In genomic region chr3:175111036-175111435, GRCh38 we compare ENCODE assay signal across 27 cellular contexts.
DNase-seq lines count a peak whose midpoint lies in the region; ATAC-seq and TF ChIP-seq lines count a peak whose summit lies in the region.
"Had no signal": no experiment of that assay in that cellular context is flagged by ENCODE, and none has a peak within 500 bp of the region (broad histone marks: within the 10 kb centered on the region; RNA-seq: fewer than 3 reads in every experiment).

No MANE protein-coding gene starts in this region.

- WGBS in IMR-90 (ENCODE audit: extremely low coverage in 2 of 2, insufficient read length in 1 of 2), 2 experiments = no CpG with 5 or more reads among the region's 2 CpGs

- no peak overlapping the region for H3K4ac ChIP-seq in IMR-90 (ENCODE audit: low read depth, low read length)

- H3K4me1 ChIP-seq in IMR-90 (ENCODE audit: control insufficient read depth, insufficient read depth, low read length) = peaks cover 1% of the 10 kb centered on the region
- H3K4me1 ChIP-seq: gastrocnemius medialis, parathyroid adenoma had no signal

- H3K4me3 ChIP-seq in IMR-90 (ENCODE audit: insufficient read depth, low read depth, low read length) = no peak overlapping the region
- no peak overlapping the region for H3K4me3 ChIP-seq in fibroblast of the aortic adventitia (ENCODE audit: low read depth, low read length)
- no peak overlapping the region for H3K4me3 ChIP-seq in retinal pigment epithelial cell (ENCODE audit: low read length)
- H3K4me3 ChIP-seq: coronary artery, gastrocnemius medialis had no signal

- no peak overlapping the region for H2BK20ac ChIP-seq in IMR-90 (ENCODE audit: low read depth, low read length)

- CTCF ChIA-PET in IMR-90 (lab: Yijun Ruan, JAX) = interaction anchor here (1.0 kb wide), 1 partner anchor 36 kb away, joined by 3 read pairs; no protein-coding TSS in a partner anchor

- in situ Hi-C loops in IMR-90 (cut with MboI; ENCODE audit: low sequenced_read_pairs) = no loop called here

- BruUV-seq in IMR-90 (replicated peaks; lab: Mats Ljungman, UMichigan) = no TSS peak

- H3K36me3 ChIP-seq in IMR-90 (ENCODE audit: control insufficient read depth, insufficient read depth, low read length) = no peaks in the 10 kb centered on the region
- H3K36me3 ChIP-seq: gastrocnemius medialis had no signal

- H3K4me2 ChIP-seq in IMR-90 (ENCODE audit: low read depth, low read length) = no peak overlapping the region; the same call in 1 of the 2 replicates
- H3K4me2 ChIP-seq: SK-N-SH had no signal

- POLR2A ChIA-PET in IMR-90 (lab: Charles Lee; ENCODE audit: unreplicated experiment) = no interaction called here

- H3K79me1 ChIP-seq in IMR-90 (ENCODE audit: low read depth in 1 of 2, low read length in 2 of 2) = no peaks in the 10 kb centered on the region

- H4K91ac ChIP-seq in IMR-90 (ENCODE audit: insufficient read depth, low read depth, low read length) = no peak overlapping the region

- no peaks in the 10 kb centered on the region for H4K20me1 ChIP-seq in IMR-90 (ENCODE audit: insufficient read depth, low read length)

- intact Hi-C loops in IMR-90 (cut with micrococcal nuclease) = no loop called here

- dilution Hi-C loops in IMR-90 (cut with HindIII; ENCODE audit: low sequenced_read_pairs, unreplicated experiment) = no loop called here

- H3K9me3 ChIP-seq in IMR-90 (ENCODE audit: control insufficient read depth, insufficient read depth, low read length) = no peaks in the 10 kb centered on the region
- H3K9me3 ChIP-seq: gastrocnemius medialis, SK-N-SH had no signal

- no peak for TF ChIP-seq CTCF in IMR-90 (conservative IDR thresholded peaks at IDR 0.05; ENCODE audit: low read depth, low read length)
- no peak for TF ChIP-seq CTCF in fibroblast of the aortic adventitia (IDR thresholded peaks at IDR 0.05; ENCODE audit: insufficient read depth, low read length)
- TF ChIP-seq CTCF in retinal pigment epithelial cell (conservative IDR thresholded peaks at IDR 0.05; ENCODE audit: low read depth, low read length) = no peak

- peak overlapping the region; percentile 17 for H2BK5ac ChIP-seq in IMR-90 (ENCODE audit: low read depth, low read length, poor library complexity, severe bottlenecking)

- no peak overlapping the region for H3K9ac ChIP-seq in IMR-90 (ENCODE audit: low read depth, low read length)
- H3K9ac ChIP-seq: parathyroid adenoma, SK-N-SH had no signal

- H2AFZ ChIP-seq in IMR-90 (replicated peaks; ENCODE audit: low read length, poor library complexity) = no peak overlapping the region
- H2AFZ ChIP-seq: parathyroid adenoma had no signal

- no peak overlapping the region for H3K23ac ChIP-seq in IMR-90 (ENCODE audit: low read depth, low read length)

- no peak overlapping the region for H2AK9ac ChIP-seq in IMR-90 (replicated peaks; ENCODE audit: low read depth, low read length, poor library complexity)

- no peak for TF ChIP-seq RAD21 in IMR-90 (IDR thresholded peaks at IDR 0.05; ENCODE audit: low read length)

- H4K5ac ChIP-seq in IMR-90 (ENCODE audit: low read depth, low read length) = no peak overlapping the region; the same call in 1 of the 2 replicates

- DNase-seq in IMR-90 = peak; percentile 73
- DNase-seq in amniotic epithelial cell (ENCODE audit: low read depth) = peak; percentile 64
- DNase-seq in fibroblast of the aortic adventitia (ENCODE audit: low read depth) = peak; percentile 36
- DNase-seq in retinal pigment epithelial cell (ENCODE audit: low read depth) = peak; percentile 41
- DNase-seq in midbrain (lab: John Stamatoyannopoulos, UW) = no peak
- DNase-seq in NCI-H1417 treated with DMSO at 0.1 percent for 48 hours (lab: John Stamatoyannopoulos, UW) = no peak
- no peak for DNase-seq in SKM-1 (lab: John Stamatoyannopoulos, UW; ENCODE audit: unreplicated experiment)
- DNase-seq in DMS153 (lab: John Stamatoyannopoulos, UW) = no peak
- DNase-seq: activated CD4-positive, alpha-beta memory T cell treated with anti-CD3 and anti-CD28 coated beads, Interleukin-2, amount 10 ng/mL, durations not matched to agents 7 days and 5 days; activated naive CD4-positive, alpha-beta T cell; activated T-cell treated with anti-CD3 and anti-CD28 coated beads for 4 hours; anterior cingulate cortex; CD8-positive, alpha-beta T cell; gastrocnemius medialis; H7; hypothalamus; islet precursor cell; naive thymus-derived CD4-positive, alpha-beta T cell; NCI-H2107; NCI-H524 treated with DMSO at 0.1 percent for 48 hours; SK-N-SH; stimulated activated CD4-positive, alpha-beta T cell treated with anti-CD3 and anti-CD28 coated beads, Interleukin-1b, Interleukin-23, amount 100 ng/mL, for 48 hours had no signal

- no peak overlapping the region for H3K56ac ChIP-seq in IMR-90 (ENCODE audit: extremely low read depth, insufficient read depth, low read length)

- no peak overlapping the region for H3K27ac ChIP-seq in IMR-90 (ENCODE audit: insufficient read depth, low read length)
- H3K27ac ChIP-seq: coronary artery, gastrocnemius medialis, parathyroid adenoma, RWPE1 had no signal

- no peaks in the 10 kb centered on the region for H3K9me1 ChIP-seq in IMR-90 (ENCODE audit: insufficient read depth, low read length)

- ATAC-seq in IMR-90 (ENCODE audit: low read depth) = 0 out of 2 replicates have a peak, but pooled peaks have one; percentile 28
- ATAC-seq: CD8-positive, alpha-beta T cell; gastrocnemius medialis; naive thymus-derived CD4-positive, alpha-beta T cell; stimulated activated memory B cell treated with anti-CD40 and anti-IgM and Interleukin-4, amounts not matched to agents 10 μg/mL and 1 μg/mL and 100 μg/mL, for 72 hours; WTC11 had no signal

- no peak overlapping the region for H4K8ac ChIP-seq in IMR-90 (ENCODE audit: low read depth in 2 of 2, low read length in 2 of 2)

- no peak overlapping the region for H2BK15ac ChIP-seq in IMR-90 (ENCODE audit: low read depth, low read length)

- no peak for TF ChIP-seq POLR2A in IMR-90 (IDR thresholded peaks at IDR 0.05; ENCODE audit: low read depth, low read length)

- H3K27me3 ChIP-seq in IMR-90 (ENCODE audit: control insufficient read depth, insufficient read depth, low read length) = no peaks in the 10 kb centered on the region
- H3K27me3 ChIP-seq: gastrocnemius medialis had no signal

- no peak overlapping the region for H3K14ac ChIP-seq in IMR-90 (replicated peaks; ENCODE audit: low read depth, low read length)

- H3K18ac ChIP-seq in IMR-90 (ENCODE audit: low read depth, low read length) = peak overlapping the region; percentile 41; the same call in 1 of the 2 replicates

- no peak overlapping the region for H2BK120ac ChIP-seq in IMR-90 (ENCODE audit: low read depth, low read length)

- H2AK5ac ChIP-seq in IMR-90 (ENCODE audit: low read depth, low read length) = no peak overlapping the region

TF ChIP-seq in IMR-90, 13 proteins besides CTCF, POLR2A, EP300 and RAD21:
- TF ChIP-seq MXI1 (IDR thresholded peaks at IDR 0.05; ENCODE audit: borderline replicate concordance, low read depth, low read length) (no peak), ELK1 (IDR thresholded peaks at IDR 0.05; ENCODE audit: borderline replicate concordance, low read depth, low read length) (no peak), MAFK (IDR thresholded peaks at IDR 0.05; ENCODE audit: low read depth, low read length) (no peak), MAZ (IDR thresholded peaks at IDR 0.05; ENCODE audit: borderline replicate concordance, low read depth, low read length) (no peak)
TF ChIP-seq in IMR-90: peak in this region for 0.

Comparison
In these comparisons a context has a peak if more than half of its experiments do, and no peak if none do; other contexts are left out.
1. DNase-seq: peak in IMR-90 (single experiment), amniotic epithelial cell (single experiment), fibroblast of the aortic adventitia (single experiment) and retinal pigment epithelial cell (single experiment); none in midbrain (single experiment), NCI-H1417 treated with DMSO at 0.1 percent for 48 hours (single experiment), SKM-1 (single experiment) and DMS153 (single experiment).